Comparison of ENCODE assay signal across 18 cellular contexts in genomic region chr4:26613735-26614134, GRCh38. TPM values are rescaled to one million over a fixed set of nuclear protein-coding genes. Genes with fewer than 3 reads are reported as not detected.
DNase-seq lines count a peak whose midpoint lies in the region; ATAC-seq and TF ChIP-seq lines count a peak whose summit lies in the region.
"Had no signal": no experiment of that assay in that cellular context is flagged by ENCODE, and none has a peak within 500 bp of the region (broad histone marks: within the 10 kb centered on the region; RNA-seq: fewer than 3 reads in every experiment).

No MANE protein-coding gene starts in this region.

- H3K27ac ChIP-seq in ACC112 (ENCODE audit: low read depth, low read length) (0 out of 2 replicates have a peak overlapping the region, but pooled peaks have one; percentile 9), IMR-90 (ENCODE audit: insufficient read depth, low read length) (no peak overlapping the region), mesenchymal stem cell (ENCODE audit: low read length, poor library complexity, severe bottlenecking) (no peak overlapping the region)
- no peak overlapping the region for H3K27ac ChIP-seq in CD8-positive, alpha-beta T cell (ENCODE audit: low read depth, low read length)
- H3K27ac ChIP-seq: Peyer's patch had no signal

- H3K9me3 Mint-ChIP-seq in CD8-positive, alpha-beta T cell: no peaks in the 10 kb centered on the region

- H3K27me3 ChIP-seq in ACC112 (ENCODE audit: insufficient read depth, low read length): no peaks in the 10 kb centered on the region
- no peaks in the 10 kb centered on the region for H3K27me3 ChIP-seq in IMR-90 (ENCODE audit: control insufficient read depth, insufficient read depth, low read length)
- no peaks in the 10 kb centered on the region for H3K27me3 ChIP-seq in mesenchymal stem cell (ENCODE audit: control insufficient read depth in 1 of 2, insufficient read depth in 1 of 2, low read length in 2 of 2)
- H3K27me3 ChIP-seq in CD8-positive, alpha-beta T cell (ENCODE audit: insufficient read depth, low read length): no peaks in the 10 kb centered on the region
- H3K27me3 ChIP-seq: Peyer's patch had no signal

- no peak overlapping the region for H2BK20ac ChIP-seq in IMR-90 (ENCODE audit: low read depth, low read length)

- no peak overlapping the region; the same call in 1 of the 2 replicates for H4K5ac ChIP-seq in IMR-90 (ENCODE audit: low read depth, low read length)

- H3K9me1 ChIP-seq in IMR-90 (ENCODE audit: insufficient read depth, low read length): no peaks in the 10 kb centered on the region

- no CpG with 5 or more reads among the region's 3 CpGs for WGBS in IMR-90 (ENCODE audit: extremely low coverage in 2 of 2, insufficient read length in 1 of 2), 2 experiments
- 83% methylated on average over 3 of the region's 3 CpGs for WGBS in mesenchymal stem cell

- no peak overlapping the region for H3K23ac ChIP-seq in IMR-90 (ENCODE audit: low read depth, low read length)
- no peak overlapping the region for H3K23ac ChIP-seq in mesenchymal stem cell (ENCODE audit: low read length in 2 of 2)

- H4K8ac ChIP-seq in IMR-90 (ENCODE audit: low read depth in 2 of 2, low read length in 2 of 2) (no peak overlapping the region), mesenchymal stem cell (ENCODE audit: low read length) (no peak overlapping the region)

- no peak overlapping the region for H2AK5ac ChIP-seq in IMR-90 (ENCODE audit: low read depth, low read length)
- no peak overlapping the region for H2AK5ac ChIP-seq in mesenchymal stem cell (ENCODE audit: low read length, severe bottlenecking)

- no peak overlapping the region for H3K27ac Mint-ChIP-seq in CD8-positive, alpha-beta T cell

- H3K4me1 Mint-ChIP-seq in CD8-positive, alpha-beta T cell (ENCODE audit: low read depth): peaks cover 34% of the 10 kb centered on the region

- in situ Hi-C loops in IMR-90 (cut with MboI; ENCODE audit: low sequenced_read_pairs): no loop called here

- H2BK120ac ChIP-seq in IMR-90 (ENCODE audit: low read depth, low read length): no peak overlapping the region
- H2BK120ac ChIP-seq in mesenchymal stem cell (ENCODE audit: low read depth, low read length): no peak overlapping the region

- no peak overlapping the region for H3K4me3 Mint-ChIP-seq in CD8-positive, alpha-beta T cell

- H3K9me3 ChIP-seq in IMR-90 (ENCODE audit: control insufficient read depth, insufficient read depth, low read length) (no peaks in the 10 kb centered on the region), mesenchymal stem cell (ENCODE audit: control insufficient read depth, low read length) (no peaks in the 10 kb centered on the region)
- H3K9me3 ChIP-seq in CD8-positive, alpha-beta T cell (ENCODE audit: low read length): no peaks in the 10 kb centered on the region
- H3K9me3 ChIP-seq: Peyer's patch had no signal

- TF ChIP-seq CTCF in IMR-90 (conservative IDR thresholded peaks at IDR 0.05; ENCODE audit: low read depth, low read length): no peak
- TF ChIP-seq CTCF in CD8-positive, alpha-beta T cell (IDR thresholded peaks at IDR 0.05): no peak

- H2AFZ ChIP-seq in ACC112 (ENCODE audit: low read length, unreplicated experiment): no peak overlapping the region
- no peak overlapping the region for H2AFZ ChIP-seq in IMR-90 (replicated peaks; ENCODE audit: low read length, poor library complexity)
- H2AFZ ChIP-seq in mesenchymal stem cell (ENCODE audit: low read depth, low read length): no peak overlapping the region

- H3K36me3 ChIP-seq in ACC112 (ENCODE audit: insufficient read depth, low read length): 0 out of 2 replicates have a peak, but pooled peaks cover 4% of the 10 kb centered on the region
- peaks cover 2% of the 10 kb centered on the region; the same call in 1 of the 2 replicates for H3K36me3 ChIP-seq in IMR-90 (ENCODE audit: control insufficient read depth, insufficient read depth, low read length)
- H3K36me3 ChIP-seq in mesenchymal stem cell (ENCODE audit: control insufficient read depth in 1 of 2, insufficient read depth in 2 of 2, low read depth in 1 of 2, low read length in 2 of 2): peaks cover 0 to 32% of the 10 kb centered on the region in 2 experiments
- H3K36me3 ChIP-seq in CD8-positive, alpha-beta T cell (ENCODE audit: insufficient read depth, low read length): no peaks in the 10 kb centered on the region
- H3K36me3 ChIP-seq: Peyer's patch had no signal

- no TSS peak for BruUV-seq in IMR-90 (replicated peaks; lab: Mats Ljungman, UMichigan)

- TF ChIP-seq RAD21 in IMR-90 (IDR thresholded peaks at IDR 0.05; ENCODE audit: low read length): no peak

- H3K14ac ChIP-seq in IMR-90 (replicated peaks; ENCODE audit: low read depth, low read length): 0 out of 2 replicates have a peak overlapping the region, but pooled peaks have one; percentile 52
- peak overlapping the region in 1 of 2 experiments; percentile 65 for H3K14ac ChIP-seq in mesenchymal stem cell (ENCODE audit: low read length in 2 of 2)

- intact Hi-C loops in IMR-90 (cut with micrococcal nuclease): no loop called here
- intact Hi-C loops in CD8-positive, alpha-beta T cell (cut with DNase I, micrococcal nuclease): no loop called here

- no peak for TF ChIP-seq POLR2A in IMR-90 (IDR thresholded peaks at IDR 0.05; ENCODE audit: low read depth, low read length)

- H3K18ac ChIP-seq in IMR-90 (ENCODE audit: low read depth, low read length) (peak overlapping the region; percentile 70; the same call in 1 of the 2 replicates), mesenchymal stem cell (ENCODE audit: low read depth in 1 of 2, low read length in 2 of 2) (no peak overlapping the region)

- no peak overlapping the region for H4K91ac ChIP-seq in IMR-90 (ENCODE audit: insufficient read depth, low read depth, low read length)
- no peak overlapping the region for H4K91ac ChIP-seq in mesenchymal stem cell (ENCODE audit: low read length)

- no peak overlapping the region for H2BK5ac ChIP-seq in IMR-90 (ENCODE audit: low read depth, low read length, poor library complexity, severe bottlenecking)
- H2BK5ac ChIP-seq in mesenchymal stem cell (ENCODE audit: low read depth, low read length, poor library complexity, severe bottlenecking): no peak overlapping the region

- no peak overlapping the region for H3K4ac ChIP-seq in IMR-90 (ENCODE audit: low read depth, low read length)
- no peak overlapping the region for H3K4ac ChIP-seq in mesenchymal stem cell (ENCODE audit: low read depth in 1 of 2, low read length in 2 of 2)

- CTCF ChIA-PET in IMR-90 (lab: Yijun Ruan, JAX): no interaction called here
- CTCF ChIA-PET in CD8-positive, alpha-beta T cell (lab: Charles Lee): no interaction called here

- H3K56ac ChIP-seq in IMR-90 (ENCODE audit: extremely low read depth, insufficient read depth, low read length): no peak overlapping the region

- H3K36me3 Mint-ChIP-seq in CD8-positive, alpha-beta T cell: peaks cover 22% of the 10 kb centered on the region

- no peak overlapping the region for H3K9ac ChIP-seq in IMR-90 (ENCODE audit: low read depth, low read length)
- H3K9ac ChIP-seq in mesenchymal stem cell (ENCODE audit: low read length): peak overlapping the region; percentile 59

- POLR2A ChIA-PET in IMR-90 (lab: Charles Lee; ENCODE audit: unreplicated experiment): no interaction called here
- POLR2A ChIA-PET in CD8-positive, alpha-beta T cell (lab: Charles Lee): no interaction called here

- no peak overlapping the region for H2BK15ac ChIP-seq in IMR-90 (ENCODE audit: low read depth, low read length)
- no peak overlapping the region for H2BK15ac ChIP-seq in mesenchymal stem cell (ENCODE audit: low read depth, poor library complexity, severe bottlenecking)

- no peaks in the 10 kb centered on the region for H3K27me3 Mint-ChIP-seq in CD8-positive, alpha-beta T cell (ENCODE audit: low read depth)

- peaks cover 25% of the 10 kb centered on the region for H3K79me2 ChIP-seq in ACC112 (ENCODE audit: control insufficient read depth, insufficient read depth, low read length, unreplicated experiment)

- ATAC-seq in IMR-90 (ENCODE audit: low read depth): no peak
- no peak for ATAC-seq in CD8-positive, alpha-beta T cell
- ATAC-seq: SK-N-SH treated with all-trans-retinoic acid at 6 μM for 48 hours had no signal

- DNase-seq in IMR-90 (no peak), OCI-M1 (lab: John Stamatoyannopoulos, UW) (peak; percentile 68), mesenchymal stem cell (no peak), RPMI8226 (no peak), GOT3 (lab: John Stamatoyannopoulos, UW) (no peak), hippocampal formation (lab: John Stamatoyannopoulos, UW) (no peak)
- no peak for DNase-seq in CD8-positive, alpha-beta T cell
- DNase-seq: 8988T, DMS53, HCEC 1CT, NCI-H1048, NCI-H1417, NCI-H1694, NCI-H2029 treated with DMSO at 0.1 percent for 48 hours, NCI-H526 treated with DMSO at 0.1 percent for 48 hours, Peyer's patch had no signal

- H2BK12ac ChIP-seq in mesenchymal stem cell (ENCODE audit: low read length in 2 of 2): no peak overlapping the region

- H3K79me1 ChIP-seq in IMR-90 (ENCODE audit: low read depth in 1 of 2, low read length in 2 of 2): peaks cover 12 to 21% of the 10 kb centered on the region in 2 experiments
- H3K79me1 ChIP-seq in mesenchymal stem cell (replicated peaks; ENCODE audit: low read length, poor library complexity, severe bottlenecking): peaks cover 11% of the 10 kb centered on the region

- H3K4me3 ChIP-seq in ACC112 (ENCODE audit: low read depth, low read length) (no peak overlapping the region), IMR-90 (ENCODE audit: insufficient read depth, low read depth, low read length) (no peak overlapping the region), mesenchymal stem cell (ENCODE audit: insufficient read depth in 1 of 2, low read depth in 1 of 2, low read length in 2 of 2) (peak overlapping the region in 1 of 2 experiments; percentile 36)
- H3K4me3 ChIP-seq in CD8-positive, alpha-beta T cell (ENCODE audit: low read depth, low read length): no peak overlapping the region
- H3K4me3 ChIP-seq: Peyer's patch had no signal

- dilution Hi-C loops in IMR-90 (cut with HindIII; ENCODE audit: low sequenced_read_pairs, unreplicated experiment): no loop called here

- H3K4me1 ChIP-seq in ACC112 (ENCODE audit: control insufficient read depth, insufficient read depth, low read length, unreplicated experiment) (peaks cover 8% of the 10 kb centered on the region), IMR-90 (ENCODE audit: control insufficient read depth, insufficient read depth, low read length) (peaks cover 2% of the 10 kb centered on the region; the same call in 1 of the 2 replicates), mesenchymal stem cell (ENCODE audit: control insufficient read depth, insufficient read depth, low read depth, low read length) (no peaks in the 10 kb centered on the region)
- H3K4me1 ChIP-seq in CD8-positive, alpha-beta T cell (ENCODE audit: insufficient read depth, low read length): peaks cover 5% of the 10 kb centered on the region
- H3K4me1 ChIP-seq: Peyer's patch had no signal

- peak overlapping the region; percentile 11; the same call in 1 of the 2 replicates for H3K4me2 ChIP-seq in IMR-90 (ENCODE audit: low read depth, low read length)
- H3K4me2 ChIP-seq in mesenchymal stem cell (ENCODE audit: low read length, poor library complexity, severe bottlenecking): no peak overlapping the region

- no peaks in the 10 kb centered on the region for H4K20me1 ChIP-seq in IMR-90 (ENCODE audit: insufficient read depth, low read length)

- H2AK9ac ChIP-seq in IMR-90 (replicated peaks; ENCODE audit: low read depth, low read length, poor library complexity): no peak overlapping the region

RNA-seq across cellular contexts. Expression of gene TBC1D19, which starts 29.9 kb away (rescaled TPM):
- total RNA-seq in IMR-90 (2012; rRNA removed): 17.6 and 31.4 TPM in 2 replicates
- 6.6 and 9.9 TPM in 2 replicates for polyA plus RNA-seq in IMR-90 (2012; rRNA removed)
- polyA plus RNA-seq in IMR-90 (2012; cell fraction: cytosol; rRNA removed): 1.8 and 2.3 TPM in 2 replicates
- 1.1 and 8.3 TPM in 2 replicates for polyA plus RNA-seq in IMR-90 (2012; cell fraction: nucleus; rRNA removed; ENCODE audit: low replicate concordance)
- polyA plus RNA-seq in mesenchymal stem cell (2013, experiment 1 of 2): 8.3 TPM
- polyA plus RNA-seq in mesenchymal stem cell (2013, experiment 2 of 2): 9.4 TPM
- 1 to 10 TPM; 3.4 to 4.4 TPM for total RNA-seq in CD8-positive, alpha-beta T cell
